In genomic region chr2:96665083-96665569, GRCh38 we compare ENCODE assay signal across 7 cellular contexts. TPM values are rescaled to one million over a fixed set of nuclear protein-coding genes. Genes with fewer than 3 reads are reported as not detected.
DNase-seq lines count a peak whose midpoint lies in the region; ATAC-seq, FAIRE-seq and TF ChIP-seq lines count a peak whose summit lies in the region.

No MANE protein-coding gene starts in this region.

- H3K4me2 ChIP-seq in keratinocyte (ENCODE audit: control insufficient read depth, extremely low read depth, insufficient read depth, low read depth, low read length), result no peak overlapping the region

- H3K79me2 ChIP-seq in keratinocyte (ENCODE audit: control insufficient read depth, insufficient read depth, low read length), result no peaks in the 10 kb centered on the region

- no peak for TF ChIP-seq CTCF in keratinocyte (optimal IDR thresholded peaks at IDR 0.05 in 1 of 3, IDR thresholded peaks at IDR 0.05 in 1 of 3, conservative IDR thresholded peaks at IDR 0.05 in 1 of 3; ENCODE audit: extremely low read depth in 1 of 3, insufficient read depth in 2 of 3, low read length in 3 of 3)

- H3K9ac ChIP-seq in keratinocyte (ENCODE audit: control insufficient read depth, extremely low read depth, insufficient read depth, low read length), result no peak overlapping the region

- H3K36me3 ChIP-seq in keratinocyte (ENCODE audit: control insufficient read depth in 2 of 2, extremely low read depth in 1 of 2, insufficient read depth in 2 of 2, low read length in 2 of 2), result no peaks in the 10 kb centered on the region

- H3K9me3 ChIP-seq in keratinocyte (ENCODE audit: control insufficient read depth, low read depth, low read length), result peaks cover 4% of the 10 kb centered on the region

- H2AFZ ChIP-seq in keratinocyte (ENCODE audit: control insufficient read depth, low read length), result peak overlapping the region; percentile 65

- no peaks in the 10 kb centered on the region for H3K27me3 ChIP-seq in keratinocyte (ENCODE audit: control insufficient read depth, extremely low read depth, insufficient read depth, low read length)

- H3K4me1 ChIP-seq in keratinocyte (ENCODE audit: control insufficient read depth, extremely low read depth, insufficient read depth, low read length), result peaks cover 7% of the 10 kb centered on the region

- no peak overlapping the region for H3K27ac ChIP-seq in keratinocyte (ENCODE audit: control insufficient read depth, insufficient read depth, low read length)

- dilution Hi-C loops in keratinocyte (cut with MboI; ENCODE audit: extremely low pct_ligation_motif_present, low sequenced_read_pairs), result no loop called here

- ATAC-seq in HG03520 (IDR thresholded peaks at IDR 0.05; ENCODE audit: unreplicated experiment), result no peak
- ATAC-seq in HG02885 (IDR thresholded peaks at IDR 0.05; ENCODE audit: poor library complexity, unreplicated experiment), result no peak

- no peaks in the 10 kb centered on the region for H4K20me1 ChIP-seq in keratinocyte (ENCODE audit: control insufficient read depth, extremely low read depth, insufficient read depth, low read length)

- peak; percentile 99 for FAIRE-seq in HTR-8/SVneo (lab: Jason Lieb, UNC)
- peak; percentile 73 for FAIRE-seq in keratinocyte (lab: Jason Lieb, UNC)

- H3K4me3 ChIP-seq in keratinocyte (ENCODE audit: control insufficient read depth in 2 of 3, extremely low read depth in 1 of 3, insufficient read depth in 2 of 3, low read depth in 1 of 3, low read length in 3 of 3), result no peak overlapping the region

- DNase-seq in HTR-8/SVneo (ENCODE audit: insufficient read length, low spot score) (peak; percentile 99), astrocyte of the hippocampus (ENCODE audit: low read depth, low spot score) (peak; percentile 91), keratinocyte (ENCODE audit: low read depth, low spot score) (peak; percentile 13), ureter (ENCODE audit: low spot score) (peak; percentile 67), cortex of kidney (lab: John Stamatoyannopoulos, UW) (no peak)

- no peaks in the 10 kb centered on the region for H3K9me1 ChIP-seq in keratinocyte (ENCODE audit: control insufficient read depth, extremely low read depth, insufficient read depth, low read length)

RNA-seq across cellular contexts. Expression of gene FER1L5, which starts 22.6 kb away (rescaled TPM):
- 0.01 to 0.03 TPM (median 0.01 TPM) in 3 replicates for polyA plus RNA-seq in keratinocyte
- polyA plus RNA-seq in keratinocyte (2011; ENCODE audit: low read depth), result not detected
- not detected in 2 replicates for polyA plus RNA-seq in keratinocyte (2011; cell fraction: cytosol; rRNA removed)
- polyA plus RNA-seq in keratinocyte (2011; cell fraction: nucleus; rRNA removed), result 0.06 and 0.07 TPM in 2 replicates
- polyA plus RNA-seq in keratinocyte (2012; ENCODE audit: low replicate concordance), result not detected in 2 replicates
- 0.03 to 0.10 TPM (median 0.10 TPM) in 3 replicates for polyA minus RNA-seq in keratinocyte
- not detected for polyA minus RNA-seq in keratinocyte (2011; cell fraction: cytosol; rRNA and poly(A)+ RNA removed)
- polyA minus RNA-seq in keratinocyte (2011; cell fraction: nucleus; rRNA and poly(A)+ RNA removed), result 0.11 TPM in 1 of 2 replicates, not detected in the other
- total RNA-seq in ureter, result 1.1 TPM

RNA-seq across cellular contexts. Expression of gene KANSL3, which starts 27.0 kb away (rescaled TPM):
- 11.4 to 13.6 TPM (median 12.9 TPM) in 3 replicates for polyA plus RNA-seq in keratinocyte
- polyA plus RNA-seq in keratinocyte (2011; ENCODE audit: low read depth), result 9.1 TPM
- 10.9 and 11.1 TPM in 2 replicates for polyA plus RNA-seq in keratinocyte (2011; cell fraction: cytosol; rRNA removed)
- 31.5 and 39.9 TPM in 2 replicates for polyA plus RNA-seq in keratinocyte (2011; cell fraction: nucleus; rRNA removed)
- 12.8 and 17.0 TPM in 2 replicates for polyA plus RNA-seq in keratinocyte (2012; ENCODE audit: low replicate concordance)
- 31.6 to 90.8 TPM (median 38.6 TPM) in 3 replicates for polyA minus RNA-seq in keratinocyte
- 13.6 TPM for polyA minus RNA-seq in keratinocyte (2011; cell fraction: cytosol; rRNA and poly(A)+ RNA removed)
- 26.0 and 37.9 TPM in 2 replicates for polyA minus RNA-seq in keratinocyte (2011; cell fraction: nucleus; rRNA and poly(A)+ RNA removed)
- total RNA-seq in ureter, result 57.2 TPM
